ENCODE assay signal across 1 cellular context in genomic region chr19:46977548-46977947, GRCh38.
TF ChIP-seq lines count a peak whose summit lies in the region.

No MANE protein-coding gene starts in this region.

TF ChIP-seq in IMR-90, 13 proteins besides CTCF, POLR2A, EP300 and RAD21 (continued from another document):
- TF ChIP-seq, protein P1, sequence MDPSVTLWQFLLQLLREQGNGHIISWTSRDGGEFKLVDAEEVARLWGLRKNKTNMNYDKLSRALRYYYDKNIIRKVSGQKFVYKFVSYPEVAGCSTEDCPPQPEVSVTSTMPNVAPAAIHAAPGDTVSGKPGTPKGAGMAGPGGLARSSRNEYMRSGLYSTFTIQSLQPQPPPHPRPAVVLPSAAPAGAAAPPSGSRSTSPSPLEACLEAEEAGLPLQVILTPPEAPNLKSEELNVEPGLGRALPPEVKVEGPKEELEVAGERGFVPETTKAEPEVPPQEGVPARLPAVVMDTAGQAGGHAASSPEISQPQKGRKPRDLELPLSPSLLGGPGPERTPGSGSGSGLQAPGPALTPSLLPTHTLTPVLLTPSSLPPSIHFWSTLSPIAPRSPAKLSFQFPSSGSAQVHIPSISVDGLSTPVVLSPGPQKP (IDR thresholded peaks at IDR 0.05; ENCODE audit: borderline replicate concordance, low read depth, low read length), result no peak
TF ChIP-seq in IMR-90: peak in this region for 0.
